Comparison of ENCODE assay signal across 8 cellular contexts in the genomic region with DNA sequence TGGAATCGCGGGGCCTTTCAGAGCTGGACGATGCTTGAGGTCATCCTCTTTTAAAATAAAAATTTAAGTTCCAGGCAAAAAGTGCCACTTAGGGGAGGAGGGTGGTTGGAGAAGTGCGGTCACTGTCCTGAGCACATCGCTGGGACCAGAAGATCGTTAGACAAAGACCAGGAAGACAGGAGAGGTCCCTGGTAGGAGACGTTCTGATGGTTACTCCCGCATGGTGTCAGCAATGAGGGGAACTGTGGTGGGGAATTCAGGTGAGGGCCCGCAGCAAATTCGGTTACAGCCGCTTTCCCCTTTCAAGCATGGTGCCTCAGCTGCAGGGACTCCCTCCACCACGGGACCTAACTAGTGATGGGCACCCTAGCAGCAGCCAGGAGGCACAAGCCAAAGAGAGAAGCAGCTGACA. TPM values are rescaled to one million over a fixed set of nuclear protein-coding genes. Genes with fewer than 3 reads are reported as not detected.
A peak's percentile ranks its signal among the peaks of the same experiment; 100 is the strongest.
DNase-seq lines count a peak whose midpoint lies in the region; FAIRE-seq and TF ChIP-seq lines count a peak whose summit lies in the region.

No MANE protein-coding gene starts in this region.

- H3K9me3 ChIP-seq in left ventricle myocardium inferior (replicated peaks), result no peaks in the 10 kb centered on the region

- peak; percentile 80 for DNase-seq in activated CD8-positive, alpha-beta memory T cell treated with anti-CD3 and anti-CD28 coated beads for 24 hours
- DNase-seq in activated CD8-positive, alpha-beta memory T cell treated with anti-CD3 and anti-CD28 coated beads, Interleukin-2, amount 50 U/mL, for 4 hours, result no peak
- DNase-seq in LoVo (ENCODE audit: low spot score) (peak; percentile 37), left ventricle myocardium inferior (no peak), GM12892 (ENCODE audit: insufficient read length) (no peak), NCI-H345 (lab: John Stamatoyannopoulos, UW) (no peak)
- peak; percentile 24 for DNase-seq in activated naive CD4-positive, alpha-beta T cell treated with anti-CD3 and anti-CD28 coated beads, Interleukin-2, amount 50 U/mL, for 16 hours

- peaks cover 35% of the 10 kb centered on the region for H3K36me3 ChIP-seq in left ventricle myocardium inferior
- H3K36me3 ChIP-seq in rectal smooth muscle tissue (ENCODE audit: control insufficient read depth, insufficient read depth, low read length), result peaks cover 9% of the 10 kb centered on the region

- H3K4me3 ChIP-seq in left ventricle myocardium inferior (peak overlapping the region; percentile 93), rectal smooth muscle tissue (ENCODE audit: low read length) (peak overlapping the region; percentile 75)

- no peak for FAIRE-seq in GM12892 (lab: Jason Lieb, UNC)

- no peak for TF ChIP-seq POLR2A in GM12892 (IDR thresholded peaks at IDR 0.05; ENCODE audit: low read depth, low read length)

- H3K27me3 ChIP-seq in left ventricle myocardium inferior (ENCODE audit: low read depth) (no peaks in the 10 kb centered on the region), rectal smooth muscle tissue (ENCODE audit: control insufficient read depth, insufficient read depth, low read length) (no peaks in the 10 kb centered on the region)

- H3K9ac ChIP-seq in rectal smooth muscle tissue (ENCODE audit: low read length), result peak overlapping the region; percentile 25

- H3K27ac ChIP-seq in left ventricle myocardium inferior (replicated peaks) (peak overlapping the region; percentile 98), rectal smooth muscle tissue (ENCODE audit: low read depth, low read length) (peak overlapping the region; percentile 98)

- TF ChIP-seq CTCF in left ventricle myocardium inferior (IDR thresholded peaks at IDR 0.05; ENCODE audit: borderline replicate concordance), result no peak

- H3K4me1 ChIP-seq in left ventricle myocardium inferior, result peaks cover 34% of the 10 kb centered on the region
- H3K4me1 ChIP-seq in rectal smooth muscle tissue (ENCODE audit: control insufficient read depth, insufficient read depth, low read length), result peaks cover 14% of the 10 kb centered on the region

- intact Hi-C loops in left ventricle myocardium inferior (cut with micrococcal nuclease), result no loop called here

RNA-seq across cellular contexts. Expression of gene ISY1, which starts 1.0 kb away (rescaled TPM):
- total RNA-seq in left ventricle myocardium inferior, result 21.3 TPM
- 36.9 TPM for polyA plus RNA-seq in GM12892 (2012; ENCODE audit: missing spikeins)

RNA-seq across cellular contexts. Expression of gene CNBP, which starts 21.8 kb away (rescaled TPM):
- total RNA-seq in left ventricle myocardium inferior, result 490 TPM
- polyA plus RNA-seq in GM12892 (2012; ENCODE audit: missing spikeins), result 328 TPM

RNA-seq across cellular contexts. Expression of gene RAB43, which starts 40.3 kb away (rescaled TPM):
- 3.3 TPM for total RNA-seq in left ventricle myocardium inferior
- 1.0 TPM for polyA plus RNA-seq in GM12892 (2012; ENCODE audit: missing spikeins)

Comparison
In these comparisons a context has a peak if more than half of its experiments do, and no peak if none do; other contexts are left out.
1. DNase-seq: peak in activated CD8-positive, alpha-beta memory T cell treated with anti-CD3 and anti-CD28 coated beads for 24 hours (single experiment), LoVo (single experiment) and activated naive CD4-positive, alpha-beta T cell treated with anti-CD3 and anti-CD28 coated beads, Interleukin-2, amount 50 U/mL, for 16 hours (single experiment); none in activated CD8-positive, alpha-beta memory T cell treated with anti-CD3 and anti-CD28 coated beads, Interleukin-2, amount 50 U/mL, for 4 hours (single experiment), left ventricle myocardium inferior (single experiment), GM12892 (single experiment) and NCI-H345 (single experiment).